Comparison of ENCODE assay signal across 20 cellular contexts in the genomic region with DNA sequence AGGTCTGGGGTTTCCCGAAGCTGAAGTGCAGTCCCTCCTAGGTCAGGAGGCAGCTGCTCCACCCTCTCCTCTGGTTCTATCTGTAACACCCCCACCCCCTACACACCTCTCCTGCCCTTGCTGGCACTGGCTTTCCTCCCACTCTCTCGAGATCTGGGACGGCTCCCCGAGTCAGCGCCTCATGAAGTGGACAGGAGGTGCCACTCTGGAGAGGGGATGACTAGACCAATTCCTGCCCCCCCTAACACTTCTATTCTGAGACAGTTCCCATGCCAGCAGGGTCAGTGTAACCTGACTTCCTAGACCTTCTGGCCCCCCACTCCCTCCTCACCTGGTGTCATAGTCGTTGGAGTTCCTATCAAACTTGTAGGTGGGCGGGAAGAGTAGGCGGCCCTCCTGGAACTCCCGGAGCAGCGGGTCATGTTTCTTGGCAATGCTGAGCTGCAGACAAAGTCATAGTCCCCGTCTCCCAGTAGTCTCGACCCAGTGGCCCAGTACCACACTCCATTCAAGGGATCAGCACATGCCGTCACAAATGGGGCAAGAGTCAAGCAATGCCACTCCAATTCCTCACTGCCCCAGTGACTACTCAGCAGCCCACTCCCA. TPM values are rescaled to one million over a fixed set of nuclear protein-coding genes. Genes with fewer than 3 reads are reported as not detected.
A peak's percentile ranks its signal among the peaks of the same experiment; 100 is the strongest.
DNase-seq lines count a peak whose midpoint lies in the region; ATAC-seq and TF ChIP-seq lines count a peak whose summit lies in the region.
"Had no signal": no experiment of that assay in that cellular context is flagged by ENCODE, and none has a peak within 500 bp of the region (broad histone marks: within the 10 kb centered on the region; RNA-seq: fewer than 3 reads in every experiment).

No MANE protein-coding gene starts in this region.

- no peak overlapping the region for H2BK15ac ChIP-seq in H9 (ENCODE audit: low read depth, low read length)

- no peaks in the 10 kb centered on the region for H3K36me3 ChIP-seq in cardiac muscle cell
- peaks cover 30% of the 10 kb centered on the region for H3K36me3 ChIP-seq in right atrium auricular region
- H3K36me3 ChIP-seq: MG63 had no signal

- no peak overlapping the region for H3K23ac ChIP-seq in H9 (ENCODE audit: insufficient read length, low read depth, low read length)

- H2BK5ac ChIP-seq in H9 (ENCODE audit: insufficient read length, low read length) = no peak overlapping the region

- no peaks in the 10 kb centered on the region for H3K27me3 ChIP-seq in H9 (ENCODE audit: insufficient read depth, low read length)
- H3K27me3 ChIP-seq in cardiac muscle cell = no peaks in the 10 kb centered on the region
- H3K27me3 ChIP-seq in right atrium auricular region = no peaks in the 10 kb centered on the region
- H3K27me3 ChIP-seq: MG63 had no signal

- H3K18ac ChIP-seq in H9 (ENCODE audit: insufficient read length, low read depth, low read length) = no peak overlapping the region

- H3K4me1 Mint-ChIP-seq in H9 = peaks cover 3 to 7% of the 10 kb centered on the region in 2 experiments; a peak in 3 of 4 replicates

- no peak overlapping the region; a peak in 1 of 5 replicates for H3K4me3 Mint-ChIP-seq in H9
- H3K4me3 Mint-ChIP-seq: HFFc6 had no signal

- H2BK12ac ChIP-seq in H9 (ENCODE audit: insufficient read length, low read depth, low read length) = no peak overlapping the region

- no CpG with 5 or more reads among the region's 13 CpGs for WGBS in H9 (ENCODE audit: extremely low coverage, insufficient read length, low lambda C conversion rate)

- no peak overlapping the region for H3T11ph ChIP-seq in H9 (ENCODE audit: low read length)

- H3K14ac ChIP-seq in H9 (ENCODE audit: insufficient read depth, low read length) = no peak overlapping the region

- TF ChIP-seq CTCF in H9 (conservative IDR thresholded peaks at IDR 0.05) (no peak), cardiac muscle cell (IDR thresholded peaks at IDR 0.05; ENCODE audit: low read depth, low read length) (no peak), right atrium auricular region (IDR thresholded peaks at IDR 0.05) (no peak), omental fat pad (IDR thresholded peaks at IDR 0.05) (no peak)

- no peak overlapping the region for H2AK5ac ChIP-seq in H9 (ENCODE audit: insufficient read length, low read length)

- no peak overlapping the region for H3K4me2 ChIP-seq in H9 (ENCODE audit: insufficient read depth, insufficient read length, low read length)

- H3K9me3 ChIP-seq in H9 (ENCODE audit: control insufficient read depth, low read depth, low read length) (no peaks in the 10 kb centered on the region), cardiac muscle cell (ENCODE audit: low read depth) (no peaks in the 10 kb centered on the region), right atrium auricular region (no peaks in the 10 kb centered on the region)
- H3K9me3 ChIP-seq: MG63 had no signal

- no peak overlapping the region for H3K4ac ChIP-seq in H9 (ENCODE audit: low read depth, low read length)

- H3K56ac ChIP-seq in H9 (ENCODE audit: insufficient read length, low read depth, low read length) = no peak overlapping the region

- H3K4me1 ChIP-seq in H9 (ENCODE audit: insufficient read depth, low read length) = no peaks in the 10 kb centered on the region
- H3K4me1 ChIP-seq in cardiac muscle cell (ENCODE audit: low read depth) = peaks cover 6% of the 10 kb centered on the region
- H3K4me1 ChIP-seq in right atrium auricular region = peaks cover 0 to 77% of the 10 kb centered on the region in 2 donors

- H4K8ac ChIP-seq in H9 (replicated peaks; ENCODE audit: insufficient read length, low read depth, low read length) = no peak overlapping the region

- H2BK120ac ChIP-seq in H9 (ENCODE audit: low read depth, low read length, poor library complexity, severe bottlenecking) = no peak overlapping the region

- H3K27ac ChIP-seq in H9 (ENCODE audit: insufficient read length, low read depth, low read length) (no peak overlapping the region), cardiac muscle cell (peak overlapping the region; percentile 4), right atrium auricular region (peak overlapping the region; percentile 81 to 84)

- H2AFZ ChIP-seq in H9 (ENCODE audit: low read length) = no peak overlapping the region

- no peaks in the 10 kb centered on the region for H3K27me3 Mint-ChIP-seq in H9 (ENCODE audit: low read depth)

- H4K20me1 ChIP-seq in H9 (ENCODE audit: control insufficient read depth, insufficient read depth, insufficient read length) = no peaks in the 10 kb centered on the region

- H3K4me3 ChIP-seq in cardiac muscle cell = no peak overlapping the region
- H3K4me3 ChIP-seq in right atrium auricular region = no peak overlapping the region
- H3K4me3 ChIP-seq: MG63 had no signal

- no peak overlapping the region for H4K5ac ChIP-seq in H9 (ENCODE audit: insufficient read length, low read depth, low read length)

- H3K9me3 Mint-ChIP-seq in H9 = no peaks in the 10 kb centered on the region
- H3K9me3 Mint-ChIP-seq: HFFc6 had no signal

- no peaks in the 10 kb centered on the region for H3K23me2 ChIP-seq in H9 (ENCODE audit: insufficient read length, low read depth, low read length, poor library complexity, severe bottlenecking)

- no peak overlapping the region for H4K91ac ChIP-seq in H9 (ENCODE audit: insufficient read length, low read depth, low read length)

- H3K79me2 ChIP-seq in H9 (ENCODE audit: insufficient read depth, low read length) = no peaks in the 10 kb centered on the region

- no peak overlapping the region for H2BK20ac ChIP-seq in H9 (ENCODE audit: low read depth, low read length, poor library complexity, severe bottlenecking)

- H3K27ac Mint-ChIP-seq in H9 = peak overlapping the region in 2 of 3 experiments; percentile 65 to 94; a peak in 3 of 7 replicates
- H3K27ac Mint-ChIP-seq: HFFc6 had no signal

- DNase-seq in H9 = no peak
- peak in 1 of 2 donors; percentile 28 for DNase-seq in cardiac muscle cell (ENCODE audit: low read depth in 1 of 2, low spot score in 1 of 2)
- no peak for DNase-seq in right atrium auricular region (ENCODE audit: low spot score)
- DNase-seq in omental fat pad (ENCODE audit: low spot score) = no peak
- DNase-seq in COLO668 (lab: John Stamatoyannopoulos, UW; ENCODE audit: unreplicated experiment) = no peak
- DNase-seq in central memory CD4-positive, alpha-beta T cell = no peak
- no peak for DNase-seq in kidney tubule cell (ENCODE audit: low spot score)
- DNase-seq: HFFc6; IMR-90; KG1; MG63; NCI-H1105 treated with DMSO at 0.1 percent for 48 hours; NCI-H146; NCI-H1930; NCI-H446 treated with DMSO at 0.1 percent for 48 hours; NCI-H526; NCI-H82; NK-92 treated with Interleukin-12 subunit alpha and Interleukin-12 subunit beta, amount 100 ng/mL, for 24 hours; PC-3 had no signal

- ATAC-seq in omental fat pad (ENCODE audit: low FRiP score) (peak; percentile 22), GM19452 (IDR thresholded peaks at IDR 0.05; ENCODE audit: unreplicated experiment) (no peak)
- ATAC-seq: PC-3 had no signal

- no peak overlapping the region for H3K9ac ChIP-seq in H9 (ENCODE audit: extremely low read depth, insufficient read length, low read length)

- peaks cover 0 to 36% (median 18%) of the 10 kb centered on the region in 3 experiments; a peak in 5 of 7 replicates for H3K36me3 Mint-ChIP-seq in H9 (ENCODE audit: insufficient read depth in 1 of 3, low read depth in 3 of 3)

- no peaks in the 10 kb centered on the region for H3K79me1 ChIP-seq in H9 (ENCODE audit: insufficient read depth, low read depth, low read length, poor library complexity, severe bottlenecking)

RNA-seq across cellular contexts. Expression of a gene that starts 9.7 kb away (rescaled TPM):
- total RNA-seq in H9 (2021) = 28.1 and 29.4 TPM in 2 replicates
- total RNA-seq in cardiac muscle cell = 22.5 and 24.6 TPM in 2 replicates
- 13.8 and 18.1 TPM in 2 replicates for polyA plus RNA-seq in cardiac muscle cell
- 10 to 100 TPM; 64.9 to 78.1 TPM for total RNA-seq in right atrium auricular region
- total RNA-seq in omental fat pad = 100 to 1,000 TPM; 103 to 279 (median 153) TPM

RNA-seq across cellular contexts. Expression of a gene that starts 14.3 kb away (rescaled TPM):
- 86.5 and 87.4 TPM in 2 replicates for total RNA-seq in H9 (2021)
- total RNA-seq in cardiac muscle cell = 43.7 and 63.9 TPM in 2 replicates
- polyA plus RNA-seq in cardiac muscle cell = 34.1 and 58.4 TPM in 2 replicates
- total RNA-seq in right atrium auricular region = 100 to 1,000 TPM in 1 of 2 donors, 10 to 100 TPM in 1; 83.6 to 161 TPM
- 100 to 1,000 TPM; 194 to 367 (median 207) TPM for total RNA-seq in omental fat pad

RNA-seq across cellular contexts. Expression of a gene that starts 50.7 kb away (rescaled TPM):
- total RNA-seq in H9 (2021) (58.9 and 60.5 TPM in 2 replicates), cardiac muscle cell (25.0 and 28.7 TPM in 2 replicates), right atrium auricular region (10 to 100 TPM; 36.0 to 49.8 TPM), omental fat pad (100 to 1,000 TPM in 2 of 4 donors, 10 to 100 TPM in 2; 84.5 to 104 (median 95.7) TPM)
- 33.1 and 46.0 TPM in 2 replicates for polyA plus RNA-seq in cardiac muscle cell

RNA-seq across cellular contexts. Expression of a gene that starts 55.8 kb away (rescaled TPM):
- total RNA-seq in H9 (2021) (68.9 and 74.2 TPM in 2 replicates), cardiac muscle cell (33.1 and 33.6 TPM in 2 replicates), right atrium auricular region (10 to 100 TPM; 35.1 to 39.6 TPM), omental fat pad (10 to 100 TPM; 27.6 to 49.7 (median 33.7) TPM)
- polyA plus RNA-seq in cardiac muscle cell = 68.0 and 75.4 TPM in 2 replicates
